In genomic region chr11:108584973-108585372, GRCh38 we compare ENCODE assay signal across 16 cellular contexts. TPM values are rescaled to one million over a fixed set of nuclear protein-coding genes. Genes with fewer than 3 reads are reported as not detected.
DNase-seq lines count a peak whose midpoint lies in the region; ATAC-seq and TF ChIP-seq lines count a peak whose summit lies in the region.
"Had no signal": no experiment of that assay in that cellular context is flagged by ENCODE, and none has a peak within 500 bp of the region (broad histone marks: within the 10 kb centered on the region; RNA-seq: fewer than 3 reads in every experiment).

No MANE protein-coding gene starts in this region.

- peak overlapping the region; percentile 68 for H3K27ac Mint-ChIP-seq in mesothelial cell of epicardium
- H3K27ac Mint-ChIP-seq in activated T-helper 1 cell treated with anti-CD3 and anti-CD28 coated beads, Interleukin-12 subunit alpha, Interleukin-12 subunit beta, Interleukin-2, Interleukin-4 antibody, amounts not matched to agents 30 ng/mL and 10 ng/mL and 1 ng/mL, durations not matched to agents 14 hours and 24 hours and 36 hours = no peak overlapping the region
- H3K27ac Mint-ChIP-seq in activated T-cell treated with anti-CD3 and anti-CD28 coated beads, Interleukin-2, amount 50 U/mL, for 72 hours = no peak overlapping the region
- H3K27ac Mint-ChIP-seq: CD14-positive monocyte; CD4-positive, alpha-beta memory T cell had no signal

- no peak overlapping the region for H3K4me3 ChIP-seq in RWPE2 (ENCODE audit: severe bottlenecking)
- H3K4me3 ChIP-seq: BLaER1, GM12878, HAP-1 had no signal

- no peak overlapping the region for H3K4me3 Mint-ChIP-seq in mesothelial cell of epicardium
- no peak overlapping the region for H3K4me3 Mint-ChIP-seq in activated T-helper 1 cell treated with anti-CD3 and anti-CD28 coated beads, Interleukin-12 subunit alpha, Interleukin-12 subunit beta, Interleukin-2, Interleukin-4 antibody, amounts not matched to agents 30 ng/mL and 10 ng/mL and 1 ng/mL, durations not matched to agents 14 hours and 24 hours and 36 hours
- no peak overlapping the region for H3K4me3 Mint-ChIP-seq in activated T-cell treated with anti-CD3 and anti-CD28 coated beads, Interleukin-2, amount 50 U/mL, for 72 hours
- H3K4me3 Mint-ChIP-seq: CD14-positive monocyte; CD4-positive, alpha-beta memory T cell had no signal

- peaks cover 8% of the 10 kb centered on the region for H3K36me3 Mint-ChIP-seq in mesothelial cell of epicardium
- no peaks in the 10 kb centered on the region for H3K36me3 Mint-ChIP-seq in activated T-helper 1 cell treated with anti-CD3 and anti-CD28 coated beads, Interleukin-12 subunit alpha, Interleukin-12 subunit beta, Interleukin-2, Interleukin-4 antibody, amounts not matched to agents 30 ng/mL and 10 ng/mL and 1 ng/mL, durations not matched to agents 14 hours and 24 hours and 36 hours (ENCODE audit: low read depth)
- H3K36me3 Mint-ChIP-seq in activated T-cell treated with anti-CD3 and anti-CD28 coated beads, Interleukin-2, amount 50 U/mL, for 72 hours (ENCODE audit: insufficient read depth in 2 of 2) = no peaks in the 10 kb centered on the region
- H3K36me3 Mint-ChIP-seq: CD4-positive, alpha-beta memory T cell had no signal

- H3K27me3 ChIP-seq in RWPE2 (ENCODE audit: insufficient read depth, poor library complexity, severe bottlenecking) = no peaks in the 10 kb centered on the region
- H3K27me3 ChIP-seq: BLaER1 had no signal

- H3K4me1 Mint-ChIP-seq in mesothelial cell of epicardium = peaks cover 26% of the 10 kb centered on the region
- H3K4me1 Mint-ChIP-seq in activated T-helper 1 cell treated with anti-CD3 and anti-CD28 coated beads, Interleukin-12 subunit alpha, Interleukin-12 subunit beta, Interleukin-2, Interleukin-4 antibody, amounts not matched to agents 30 ng/mL and 10 ng/mL and 1 ng/mL, durations not matched to agents 14 hours and 24 hours and 36 hours (ENCODE audit: low read depth) = no peaks in the 10 kb centered on the region
- H3K4me1 Mint-ChIP-seq in activated T-cell treated with anti-CD3 and anti-CD28 coated beads, Interleukin-2, amount 50 U/mL, for 72 hours (ENCODE audit: low read depth) = no peaks in the 10 kb centered on the region

- H3K4me1 ChIP-seq in RWPE2 (ENCODE audit: insufficient read depth, poor library complexity, severe bottlenecking) = peaks cover 7% of the 10 kb centered on the region

- H3K36me3 ChIP-seq in RWPE2 (ENCODE audit: low read depth) = no peaks in the 10 kb centered on the region
- H3K36me3 ChIP-seq: BLaER1, HAP-1 had no signal

- intact Hi-C loops in activated T-helper 1 cell treated with anti-CD3 and anti-CD28 coated beads, Interleukin-12 subunit alpha, Interleukin-12 subunit beta, Interleukin-2, Interleukin-4 antibody, amounts not matched to agents 30 ng/mL and 10 ng/mL and 1 ng/mL, durations not matched to agents 14 hours and 24 hours and 36 hours (cut with micrococcal nuclease) = no loop called here

- no peaks in the 10 kb centered on the region for H3K9me3 ChIP-seq in RWPE2 (ENCODE audit: severe bottlenecking)
- H3K9me3 ChIP-seq: BLaER1, HAP-1 had no signal

- H3K27me3 Mint-ChIP-seq in mesothelial cell of epicardium (ENCODE audit: low read depth) = no peaks in the 10 kb centered on the region
- H3K27me3 Mint-ChIP-seq in activated T-helper 1 cell treated with anti-CD3 and anti-CD28 coated beads, Interleukin-12 subunit alpha, Interleukin-12 subunit beta, Interleukin-2, Interleukin-4 antibody, amounts not matched to agents 30 ng/mL and 10 ng/mL and 1 ng/mL, durations not matched to agents 14 hours and 24 hours and 36 hours (ENCODE audit: insufficient read depth) = no peaks in the 10 kb centered on the region
- H3K27me3 Mint-ChIP-seq in activated T-cell treated with anti-CD3 and anti-CD28 coated beads, Interleukin-2, amount 50 U/mL, for 72 hours (ENCODE audit: low read depth) = peaks cover under 1% of the 10 kb centered on the region

- DNase-seq in DMS53 (lab: John Stamatoyannopoulos, UW) = peak; percentile 27
- no peak for DNase-seq in DMS53 treated with DMSO at 0.1 percent for 48 hours (lab: John Stamatoyannopoulos, UW; ENCODE audit: unreplicated experiment)
- DNase-seq in RWPE2 (ENCODE audit: low spot score) = no peak
- no peak for DNase-seq in mesothelial cell of epicardium (ENCODE audit: low spot score in 2 of 2, unreplicated experiment in 2 of 2)
- DNase-seq in mucosa of gallbladder (ENCODE audit: low spot score) = no peak
- DNase-seq in activated T-helper 1 cell treated with anti-CD3 and anti-CD28 coated beads, Interleukin-12 subunit alpha, Interleukin-12 subunit beta, Interleukin-2, Interleukin-4 antibody, amounts not matched to agents 30 ng/mL and 10 ng/mL and 1 ng/mL, durations not matched to agents 14 hours and 24 hours and 36 hours (ENCODE audit: low spot score) = no peak
- DNase-seq in activated T-cell treated with anti-CD3 and anti-CD28 coated beads, Interleukin-2, amount 50 U/mL, for 72 hours = no peak
- DNase-seq: 8988T; CD4-positive, alpha-beta memory T cell; DMS153; DND-41; EL had no signal

- 0 out of 3 replicates have a peak, but pooled peaks have one; percentile 42 for ATAC-seq in RWPE2 (ENCODE audit: low read depth)
- no peak for ATAC-seq in activated T-cell treated with anti-CD3 and anti-CD28 coated beads, Interleukin-2, amount 50 U/mL, for 72 hours (replicated peaks in 1 of 2)
- ATAC-seq: GM12878 had no signal

- H3K9me3 Mint-ChIP-seq in mesothelial cell of epicardium = peaks cover 7% of the 10 kb centered on the region
- H3K9me3 Mint-ChIP-seq in activated T-helper 1 cell treated with anti-CD3 and anti-CD28 coated beads, Interleukin-12 subunit alpha, Interleukin-12 subunit beta, Interleukin-2, Interleukin-4 antibody, amounts not matched to agents 30 ng/mL and 10 ng/mL and 1 ng/mL, durations not matched to agents 14 hours and 24 hours and 36 hours = no peaks in the 10 kb centered on the region
- no peaks in the 10 kb centered on the region for H3K9me3 Mint-ChIP-seq in activated T-cell treated with anti-CD3 and anti-CD28 coated beads, Interleukin-2, amount 50 U/mL, for 72 hours
- H3K9me3 Mint-ChIP-seq: CD4-positive, alpha-beta memory T cell had no signal

- H3K27ac ChIP-seq in RWPE2 (ENCODE audit: poor library complexity, severe bottlenecking) = no peak overlapping the region
- H3K27ac ChIP-seq: BLaER1 had no signal

- no peak for TF ChIP-seq CTCF in RWPE2 (IDR thresholded peaks at IDR 0.05; ENCODE audit: poor library complexity, severe bottlenecking)
- TF ChIP-seq CTCF in mesothelial cell of epicardium (IDR thresholded peaks at IDR 0.05; ENCODE audit: unreplicated experiment) = no peak

RNA-seq across cellular contexts. Expression of gene EXPH5, which starts 8.6 kb away (rescaled TPM):
- total RNA-seq in mesothelial cell of epicardium (27.2 to 30.5 TPM (median 28.2 TPM) in 3 replicates), mucosa of gallbladder (5.6 TPM)
- 0.56 and 0.65 TPM in 2 replicates for total RNA-seq in activated T-helper 1 cell treated with anti-CD3 and anti-CD28 coated beads, Interleukin-12 subunit alpha, Interleukin-12 subunit beta, Interleukin-2, Interleukin-4 antibody, amounts not matched to agents 30 ng/mL and 10 ng/mL and 1 ng/mL, durations not matched to agents 14 hours and 24 hours and 36 hours
- total RNA-seq in activated T-cell treated with anti-CD3 and anti-CD28 coated beads, Interleukin-2, amount 50 U/mL, for 72 hours = 1 to 10 TPM; 4.3 to 5.7 TPM
